In genomic region chr5:13227520-13227919, GRCh38 we compare ENCODE assay signal across 23 cellular contexts.
DNase-seq lines count a peak whose midpoint lies in the region; ATAC-seq, FAIRE-seq and TF ChIP-seq lines count a peak whose summit lies in the region.
"Had no signal": no experiment of that assay in that cellular context is flagged by ENCODE, and none has a peak within 500 bp of the region (broad histone marks: within the 10 kb centered on the region; RNA-seq: fewer than 3 reads in every experiment).

No MANE protein-coding gene starts in this region.

- H3K9me3 ChIP-seq in K562 (replicated peaks; ENCODE audit: control insufficient read depth, insufficient read depth, low read depth, low read length), result no peaks in the 10 kb centered on the region
- H3K9me3 ChIP-seq: BLaER1 treated with 17β-estradiol and CSF1 and Interleukin-3, amounts not matched to agents 10 nM and 100 nM; Caco-2 had no signal

- POLR2A ChIA-PET in K562 (lab: Yijun Ruan, JAX), result no interaction called here

- TF ChIP-seq EP300 in K562 (IDR thresholded peaks at IDR 0.05; ENCODE audit: low read length), result no peak

- no peak overlapping the region for H3K4me2 ChIP-seq in K562 (ENCODE audit: insufficient read depth, low read length)

- no peaks in the 10 kb centered on the region for H3K79me2 ChIP-seq in K562 (ENCODE audit: control insufficient read depth, insufficient read depth, low read length)

- TF ChIP-seq RAD21 in K562 (CRISPR knock-in tag; conservative IDR thresholded peaks at IDR 0.05 in 1 of 2, IDR thresholded peaks at IDR 0.05 in 1 of 2), result no peak

- H3K9me1 ChIP-seq in K562 (ENCODE audit: control insufficient read depth, insufficient read depth, low read length), result no peaks in the 10 kb centered on the region

- H3K27me3 ChIP-seq in K562 (ENCODE audit: control insufficient read depth in 2 of 2, insufficient read depth in 2 of 2, low read length in 2 of 2), result no peaks in the 10 kb centered on the region
- H3K27me3 ChIP-seq: BLaER1 treated with 17β-estradiol and CSF1 and Interleukin-3, amounts not matched to agents 10 nM and 100 nM had no signal

- no peaks in the 10 kb centered on the region for H4K20me1 ChIP-seq in K562 (replicated peaks; ENCODE audit: control insufficient read depth, insufficient read depth, low read length)
- H4K20me1 ChIP-seq: BLaER1 treated with 17β-estradiol and CSF1 and Interleukin-3, amounts not matched to agents 10 nM and 100 nM had no signal

- H3K27ac ChIP-seq in K562 (ENCODE audit: extremely low read depth, low read depth, low read length), result no peak overlapping the region
- H3K27ac ChIP-seq: BLaER1 treated with 17β-estradiol and CSF1 and Interleukin-3, amounts not matched to agents 10 nM and 100 nM; C4-2B had no signal

- DNase-seq in NCI-H446 (lab: John Stamatoyannopoulos, UW), result peak; percentile 29 to 66
- DNase-seq in NCI-H446 treated with DMSO at 0.1 percent for 48 hours (lab: John Stamatoyannopoulos, UW), result peak; percentile 65
- no peak for DNase-seq in K562 (ENCODE audit: extremely low read depth in 1 of 4, low spot score in 3 of 4)
- DNase-seq in left kidney (ENCODE audit: low read depth, low spot score), result peak; percentile 41
- no peak for DNase-seq in lower leg skin (ENCODE audit: low spot score in 2 of 2)
- no peak for DNase-seq in NCI-H2029 (lab: John Stamatoyannopoulos, UW)
- DNase-seq in NCI-H510A treated with DMSO at 0.1 percent for 48 hours (lab: John Stamatoyannopoulos, UW), result no peak
- DNase-seq: 8988T; ACHN; AML-193; Caco-2; Calu3; CD4-positive, alpha-beta T cell; CD8-positive, alpha-beta T cell; DMS79 treated with DMSO at 0.1 percent for 48 hours; GF-D8 had no signal

- in situ Hi-C loops in K562 (cut with MboI), result no loop called here

- BruUV-seq in K562 (replicated peaks; lab: Mats Ljungman, UMichigan), result no TSS peak

- 5% methylated on average over 1 of the region's 1 CpG for WGBS in K562 (ENCODE audit: insufficient coverage, low coverage, missing lambda C conversion rate)
- WGBS in lower leg skin, 2 donors, result 0 to 15% methylated on average over 1 of the region's 1 CpG

- intact Hi-C loops in K562 (cut with micrococcal nuclease) (no loop called here), lower leg skin (cut with DNase I; ENCODE audit: low total_unique reads) (no loop called here)

- CTCF ChIA-PET in K562 (lab: Yijun Ruan, JAX; ENCODE audit: low intra/inter-chr PET ratio), result no interaction called here

- no peak for FAIRE-seq in K562 (lab: Jason Lieb, UNC)
- FAIRE-seq: A204.1, D721Med, GM12891, GM19239 had no signal

- no peak for TF ChIP-seq CTCF in K562 (IDR thresholded peaks at IDR 0.05 in 2 of 3, conservative IDR thresholded peaks at IDR 0.05 in 1 of 3; ENCODE audit: insufficient read depth in 2 of 3, low read depth in 1 of 3, low read length in 3 of 3)
- TF ChIP-seq CTCF in lower leg skin (IDR thresholded peaks at IDR 0.05), result no peak

- H3K4me3 ChIP-seq in K562 (no peak overlapping the region), lower leg skin (ENCODE audit: low read depth, poor library complexity, severe bottlenecking) (no peak overlapping the region)
- H3K4me3 ChIP-seq: BLaER1 treated with 17β-estradiol and CSF1 and Interleukin-3, amounts not matched to agents 10 nM and 100 nM had no signal

- TF ChIP-seq POLR2A in K562 (conservative IDR thresholded peaks at IDR 0.05) (no peak), lower leg skin (IDR thresholded peaks at IDR 0.05) (no peak)

- H3K9ac ChIP-seq in K562 (ENCODE audit: insufficient read depth in 1 of 2, low read depth in 2 of 2, low read length in 2 of 2), result no peak overlapping the region
- H3K9ac ChIP-seq: BLaER1 treated with 17β-estradiol and CSF1 and Interleukin-3, amounts not matched to agents 10 nM and 100 nM had no signal

- ATAC-seq in K562 (no peak), GM21576 (IDR thresholded peaks at IDR 0.05; ENCODE audit: unreplicated experiment) (no peak)
- ATAC-seq: CD8-positive, alpha-beta T cell had no signal

- H3K36me3 ChIP-seq in K562 (ENCODE audit: control insufficient read depth, insufficient read depth, low read length), result no peaks in the 10 kb centered on the region
- H3K36me3 ChIP-seq: BLaER1 treated with 17β-estradiol and CSF1 and Interleukin-3, amounts not matched to agents 10 nM and 100 nM had no signal

- no peak overlapping the region for H2AFZ ChIP-seq in K562 (ENCODE audit: low read depth, low read length)

- H3K4me1 ChIP-seq in K562 (replicated peaks in 1 of 2; ENCODE audit: control insufficient read depth in 2 of 2, insufficient read depth in 2 of 2, low read length in 2 of 2), result no peaks in the 10 kb centered on the region
- H3K4me1 ChIP-seq: Caco-2 had no signal

TF ChIP-seq in K562, 482 proteins besides CTCF, POLR2A, EP300 and RAD21:
- 0 out of 2 replicates have a peak, but pooled peaks have one; percentile 18 for TF ChIP-seq CEBPB (tag; IDR thresholded peaks at IDR 0.05)
- no peak for TF ChIP-seq ELF2 (CRISPR knock-in tag; IDR thresholded peaks at IDR 0.05)
- no peak for TF ChIP-seq CEBPG (CRISPR knock-in tag; IDR thresholded peaks at IDR 0.05)
- TF ChIP-seq CEBPG (tag; conservative IDR thresholded peaks at IDR 0.05 in 1 of 2, IDR thresholded peaks at IDR 0.05 in 1 of 2), result peak; percentile 29 to 80; a peak in 3 of 4 replicates
- TF ChIP-seq ZSCAN32 (CRISPR knock-in tag; IDR thresholded peaks at IDR 0.05), result peak; percentile 41; the same call in 1 of the 2 replicates

Comparison
In these comparisons a context has a peak if more than half of its experiments do, and no peak if none do; other contexts are left out.
1. DNase-seq: peak in NCI-H446 (2 of 2), NCI-H446 treated with DMSO at 0.1 percent for 48 hours (single experiment) and left kidney (single experiment); none in K562 (0 of 4), lower leg skin (0 of 2), NCI-H2029 (single experiment) and NCI-H510A treated with DMSO at 0.1 percent for 48 hours (single experiment).